In genomic region chr15:64459382-64459781, GRCh38 we compare ENCODE assay signal across 12 cellular contexts. TPM values are rescaled to one million over a fixed set of nuclear protein-coding genes. Genes with fewer than 3 reads are reported as not detected.
DNase-seq lines count a peak whose midpoint lies in the region; ATAC-seq and TF ChIP-seq lines count a peak whose summit lies in the region.
"Had no signal": no experiment of that assay in that cellular context is flagged by ENCODE, and none has a peak within 500 bp of the region (broad histone marks: within the 10 kb centered on the region; RNA-seq: fewer than 3 reads in every experiment).

No MANE protein-coding gene starts in this region.

- POLR2A ChIA-PET in A673 (lab: Charles Lee; ENCODE audit: low non-redundant PET) = no interaction called here

- H3K4me3 ChIP-seq in BLaER1 = no peak overlapping the region
- peak overlapping the region; percentile 51 for H3K4me3 ChIP-seq in GM23338
- H3K4me3 ChIP-seq in muscle layer of colon (ENCODE audit: low read depth in 1 of 2, low read length in 2 of 2) = no peak overlapping the region
- H3K4me3 ChIP-seq in A673 (ENCODE audit: low read depth, low read length, poor library complexity, severe bottlenecking) = no peak overlapping the region

- H3F3A ChIP-seq in GM23338 (replicated peaks; ENCODE audit: low read depth) = peaks cover 9% of the 10 kb centered on the region; the same call in 1 of the 2 replicates

- H3K4me3 Mint-ChIP-seq in GM23338 = peak overlapping the region; percentile 76
- H3K4me3 Mint-ChIP-seq in activated T-helper 2 cell treated with anti-CD3 and anti-CD28 coated beads, Interferon-gamma antibody, Interleukin-2, Interleukin-4, amounts not matched to agents 10 μg/mL and 5 μg/mL and 100 μg/mL, durations not matched to agents 14 hours and 24 hours and 36 hours (ENCODE audit: low read depth) = peak overlapping the region; percentile 87

- H3K4me2 ChIP-seq in BLaER1 (peak overlapping the region; percentile 81), GM23338 (peak overlapping the region; percentile 78)

- H3K4me1 Mint-ChIP-seq in GM23338 = peaks cover 45% of the 10 kb centered on the region
- H3K4me1 Mint-ChIP-seq in activated T-helper 2 cell treated with anti-CD3 and anti-CD28 coated beads, Interferon-gamma antibody, Interleukin-2, Interleukin-4, amounts not matched to agents 10 μg/mL and 5 μg/mL and 100 μg/mL, durations not matched to agents 14 hours and 24 hours and 36 hours (ENCODE audit: low read depth) = peaks cover 62% of the 10 kb centered on the region

- H3K27me3 ChIP-seq in BLaER1 = no peaks in the 10 kb centered on the region
- no peaks in the 10 kb centered on the region for H3K27me3 ChIP-seq in GM23338 (ENCODE audit: insufficient read depth)
- H3K27me3 ChIP-seq in muscle layer of colon (ENCODE audit: control insufficient read depth in 1 of 2, insufficient read depth in 2 of 2, low read length in 2 of 2) = no peaks in the 10 kb centered on the region
- no peaks in the 10 kb centered on the region for H3K27me3 ChIP-seq in A673 (replicated peaks; ENCODE audit: insufficient read depth, low read depth, low read length, poor library complexity)

- H4K20me1 ChIP-seq in BLaER1 (peaks cover 29% of the 10 kb centered on the region), GM23338 (replicated peaks; ENCODE audit: insufficient read depth) (peaks cover 18% of the 10 kb centered on the region)

- H3K9me3 ChIP-seq in BLaER1 (no peaks in the 10 kb centered on the region), muscle layer of colon (ENCODE audit: low read length) (no peaks in the 10 kb centered on the region), A673 (ENCODE audit: low read depth, low read length, poor library complexity, severe bottlenecking) (no peaks in the 10 kb centered on the region)

- H3K9ac ChIP-seq in BLaER1 (no peak overlapping the region), muscle layer of colon (ENCODE audit: low read length) (no peak overlapping the region)

- TF ChIP-seq CTCF in GM23338 (conservative IDR thresholded peaks at IDR 0.05; ENCODE audit: low read depth in 2 of 2) (no peak), A673 (conservative IDR thresholded peaks at IDR 0.05; ENCODE audit: low read depth, low read length) (no peak)

- peak overlapping the region; percentile 80; the same call in 1 of the 2 replicates for H2AFZ ChIP-seq in GM23338

- H3K9me3 Mint-ChIP-seq in GM23338 = no peaks in the 10 kb centered on the region
- no peaks in the 10 kb centered on the region for H3K9me3 Mint-ChIP-seq in activated T-helper 2 cell treated with anti-CD3 and anti-CD28 coated beads, Interferon-gamma antibody, Interleukin-2, Interleukin-4, amounts not matched to agents 10 μg/mL and 5 μg/mL and 100 μg/mL, durations not matched to agents 14 hours and 24 hours and 36 hours

- no peak overlapping the region for H3K27ac ChIP-seq in BLaER1
- H3K27ac ChIP-seq in GM23338 (ENCODE audit: low read depth) = no peak overlapping the region
- peak overlapping the region; percentile 73 for H3K27ac ChIP-seq in muscle layer of colon (ENCODE audit: low read depth, low read length)
- no peak overlapping the region for H3K27ac ChIP-seq in A673 (ENCODE audit: low read depth, low read length, poor library complexity, severe bottlenecking)

- H3K27me3 Mint-ChIP-seq in GM23338 (ENCODE audit: insufficient read depth, low read depth, poor library complexity) = peaks cover 2% of the 10 kb centered on the region
- no peaks in the 10 kb centered on the region for H3K27me3 Mint-ChIP-seq in activated T-helper 2 cell treated with anti-CD3 and anti-CD28 coated beads, Interferon-gamma antibody, Interleukin-2, Interleukin-4, amounts not matched to agents 10 μg/mL and 5 μg/mL and 100 μg/mL, durations not matched to agents 14 hours and 24 hours and 36 hours (ENCODE audit: low read depth)

- intact Hi-C loops in activated T-helper 2 cell treated with anti-CD3 and anti-CD28 coated beads, Interferon-gamma antibody, Interleukin-2, Interleukin-4, amounts not matched to agents 10 μg/mL and 5 μg/mL and 100 μg/mL, durations not matched to agents 14 hours and 24 hours and 36 hours (cut with micrococcal nuclease) = no loop called here
- intact Hi-C loops in A673 (cut with micrococcal nuclease; ENCODE audit: unreplicated experiment) = no loop called here

- H3K4me1 ChIP-seq in BLaER1 (peaks cover 71% of the 10 kb centered on the region), GM23338 (ENCODE audit: insufficient read depth) (peaks cover 40% of the 10 kb centered on the region), muscle layer of colon (ENCODE audit: insufficient read depth, low read length) (peaks cover 49% of the 10 kb centered on the region), A673 (ENCODE audit: insufficient read depth, low read length, poor library complexity, severe bottlenecking) (peaks cover 64% of the 10 kb centered on the region)

- H3K36me3 ChIP-seq in BLaER1 (no peaks in the 10 kb centered on the region), GM23338 (ENCODE audit: insufficient read depth) (no peaks in the 10 kb centered on the region), muscle layer of colon (ENCODE audit: insufficient read depth, low read length) (no peaks in the 10 kb centered on the region), A673 (ENCODE audit: insufficient read depth, low read length, poor library complexity, severe bottlenecking) (no peaks in the 10 kb centered on the region)

- CTCF ChIA-PET in A673 (lab: Charles Lee) = interaction anchor here (0.6 to 1.0 kb wide), 2 partner anchors 31 to 50 kb away, joined by 3 to 4 read pairs; no protein-coding TSS in a partner anchor

- peaks cover 32% of the 10 kb centered on the region for H3K79me2 ChIP-seq in GM23338 (replicated peaks; ENCODE audit: insufficient read depth)

- H3K36me3 Mint-ChIP-seq in GM23338 (ENCODE audit: low read depth) = no peaks in the 10 kb centered on the region; the same call in 1 of the 3 replicates
- H3K36me3 Mint-ChIP-seq in activated T-helper 2 cell treated with anti-CD3 and anti-CD28 coated beads, Interferon-gamma antibody, Interleukin-2, Interleukin-4, amounts not matched to agents 10 μg/mL and 5 μg/mL and 100 μg/mL, durations not matched to agents 14 hours and 24 hours and 36 hours (ENCODE audit: low read depth) = peaks cover 25% of the 10 kb centered on the region

- BruUV-seq in A673 (replicated peaks; lab: Mats Ljungman, UMichigan) = no TSS peak

- no peaks in the 10 kb centered on the region for H3K9me2 ChIP-seq in GM23338 (ENCODE audit: insufficient read depth)

- DNase-seq in GM23338 (ENCODE audit: low spot score) = no peak
- no peak for DNase-seq in activated T-helper 2 cell treated with anti-CD3 and anti-CD28 coated beads, Interferon-gamma antibody, Interleukin-2, Interleukin-4, amounts not matched to agents 10 μg/mL and 5 μg/mL and 100 μg/mL, durations not matched to agents 14 hours and 24 hours and 36 hours (ENCODE audit: low spot score)
- DNase-seq in AG20443 (ENCODE audit: low spot score) = no peak
- no peak for DNase-seq in A673 (ENCODE audit: low spot score)
- DNase-seq: activated effector memory CD4-positive, alpha-beta T cell treated with anti-CD3 and anti-CD28 coated beads, Interleukin-2, amount 50 U/mL, for 16 hours; DMS153; NCI-H69; T-helper 9 cell had no signal

- ATAC-seq in GM23338 = no peak
- ATAC-seq in HG02678 (IDR thresholded peaks at IDR 0.05; ENCODE audit: unreplicated experiment) = no peak
- no peak for ATAC-seq in GM21381 (IDR thresholded peaks at IDR 0.05; ENCODE audit: unreplicated experiment)

- H3K27ac Mint-ChIP-seq in GM23338 = no peak overlapping the region
- H3K27ac Mint-ChIP-seq in activated T-helper 2 cell treated with anti-CD3 and anti-CD28 coated beads, Interferon-gamma antibody, Interleukin-2, Interleukin-4, amounts not matched to agents 10 μg/mL and 5 μg/mL and 100 μg/mL, durations not matched to agents 14 hours and 24 hours and 36 hours = peak overlapping the region; percentile 76

TF ChIP-seq in GM23338, 12 proteins besides CTCF, POLR2A, EP300 and RAD21 (continues in another document):
- TF ChIP-seq POLR2AphosphoS5 (IDR thresholded peaks at IDR 0.05; ENCODE audit: low read depth) (no peak), ETS1 (IDR thresholded peaks at IDR 0.05) (no peak), STAT1 (IDR thresholded peaks at IDR 0.05; ENCODE audit: unreplicated experiment) (no peak), EZH2phosphoT487 (IDR thresholded peaks at IDR 0.05; ENCODE audit: unreplicated experiment) (no peak)

RNA-seq across cellular contexts. Expression of gene ZNF609, which starts 1.0 kb away (rescaled TPM):
- 34.2 and 40.2 TPM in 2 replicates for total RNA-seq in GM23338 (2014; rRNA removed; shearing (Covaris generic))
- 26.4 and 29.6 TPM in 2 replicates for polyA plus RNA-seq in GM23338 (2016; fragmentation: Nextera tagmentation; extraction: Ambion mirVana)
- 50.9 and 60.2 TPM in 2 replicates for total RNA-seq in activated T-helper 2 cell treated with anti-CD3 and anti-CD28 coated beads, Interferon-gamma antibody, Interleukin-2, Interleukin-4, amounts not matched to agents 10 μg/mL and 5 μg/mL and 100 μg/mL, durations not matched to agents 14 hours and 24 hours and 36 hours
- total RNA-seq in A673 (2021) = 35.0 and 47.4 TPM in 2 replicates
